8 cellular contexts compared by ENCODE assay signal in the genomic region with DNA sequence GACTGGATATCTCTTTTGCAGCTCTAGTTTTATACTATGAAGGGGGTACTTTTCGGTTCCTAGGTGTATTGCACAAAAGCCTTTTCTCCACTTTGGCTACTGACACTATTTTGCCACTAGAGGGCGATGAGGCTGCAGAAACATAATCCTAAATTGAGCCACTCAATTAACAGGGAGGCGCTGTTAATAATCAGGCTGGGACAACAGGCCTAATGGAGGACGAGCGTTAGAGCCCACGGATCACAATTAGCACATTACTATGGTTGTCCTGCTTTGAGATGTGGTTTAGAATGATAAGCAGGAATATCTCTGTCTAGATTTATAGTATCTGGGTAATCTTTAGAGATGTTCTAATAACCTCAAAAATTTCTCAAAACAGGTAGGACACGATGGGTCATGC.
DNase-seq lines count a peak whose midpoint lies in the region; ATAC-seq, FAIRE-seq and TF ChIP-seq lines count a peak whose summit lies in the region.

No MANE protein-coding gene starts in this region.

- DNase-seq in Caki2 (ENCODE audit: low read depth) (peak; percentile 36), NCI-H524 treated with DMSO at 0.1 percent for 48 hours (lab: John Stamatoyannopoulos, UW) (peak; percentile 50), endothelial cell of umbilical vein (ENCODE audit: low read depth, low spot score) (peak; percentile 75), naive B cell (peak; percentile 54), tibial artery (no peak)
- peak; percentile 26 to 32 for DNase-seq in activated CD4-positive, alpha-beta T cell treated with anti-CD3 and anti-CD28 coated beads, Interleukin-2, amount 50 U/mL, for 4 hours

- no peaks in the 10 kb centered on the region for H3K9me1 ChIP-seq in endothelial cell of umbilical vein (replicated peaks; ENCODE audit: control insufficient read depth, extremely low read depth, insufficient read depth, low read length)

- H3K4me1 ChIP-seq in endothelial cell of umbilical vein (ENCODE audit: control insufficient read depth, extremely low read depth, insufficient read depth, low read length): no peaks in the 10 kb centered on the region
- H3K4me1 ChIP-seq in tibial artery: peaks cover 0 to 5% (median 0%) of the 10 kb centered on the region in 4 donors

- intact Hi-C loops in endothelial cell of umbilical vein (cut with micrococcal nuclease): loop anchor here (1.0 kb wide), 4 partner anchors 49 to 712 kb away; no protein-coding TSS in a partner anchor
- intact Hi-C loops in tibial artery (cut with DNase I; ENCODE audit: low total_unique reads): no loop called here

- no peaks in the 10 kb centered on the region for H3K79me2 ChIP-seq in endothelial cell of umbilical vein (ENCODE audit: control insufficient read depth, insufficient read depth, low read length)

- H3K9me3 Mint-ChIP-seq in naive B cell: no peaks in the 10 kb centered on the region

- no peak overlapping the region for H3K4me2 ChIP-seq in endothelial cell of umbilical vein (ENCODE audit: insufficient read depth, low read length)

- in situ Hi-C loops in Caki2 (cut with HindIII; ENCODE audit: low pct_unique_long_range_greater_than_20kb, low sequenced_read_pairs): no loop called here

- CTCF ChIA-PET in endothelial cell of umbilical vein (lab: Charles Lee): interaction anchor here (0.7 to 3.7 kb wide), 16 partner anchors 36 to 715 kb away, joined by 3 to 31 read pairs (median 4); a partner anchor contains a TSS

- peaks cover 3 to 18% (median 5%) of the 10 kb centered on the region in 3 donors for H3K4me1 Mint-ChIP-seq in naive B cell

- no TSS peak for BruUV-seq in endothelial cell of umbilical vein (replicated peaks; lab: Mats Ljungman, UMichigan)

- no peak overlapping the region for H3K9ac ChIP-seq in endothelial cell of umbilical vein (replicated peaks; ENCODE audit: extremely low read depth, insufficient read depth, low read length)

- no peak overlapping the region for H3K27ac ChIP-seq in endothelial cell of umbilical vein (ENCODE audit: insufficient read depth, low read depth, low read length)
- no peak overlapping the region for H3K27ac ChIP-seq in tibial artery

- FAIRE-seq in endothelial cell of umbilical vein (lab: Jason Lieb, UNC): peak; percentile 90

- H3K9me3 ChIP-seq in endothelial cell of umbilical vein (replicated peaks; ENCODE audit: control insufficient read depth, insufficient read depth, low read length) (no peaks in the 10 kb centered on the region), tibial artery (no peaks in the 10 kb centered on the region)

- no peaks in the 10 kb centered on the region for H3K36me3 Mint-ChIP-seq in naive B cell

- no peaks in the 10 kb centered on the region for H4K20me1 ChIP-seq in endothelial cell of umbilical vein (replicated peaks; ENCODE audit: control insufficient read depth, extremely low read depth, insufficient read depth, low read length)

- peak; percentile 82 to 83 for TF ChIP-seq CTCF in endothelial cell of umbilical vein (IDR thresholded peaks at IDR 0.05; ENCODE audit: extremely low read depth in 1 of 2, insufficient read depth in 1 of 2, low read depth in 1 of 2, low read length in 2 of 2)
- peak; percentile 52 to 65 for TF ChIP-seq CTCF in tibial artery (IDR thresholded peaks at IDR 0.05)

- dilution Hi-C loops in endothelial cell of umbilical vein (cut with MboI; ENCODE audit: extremely low pct_ligation_motif_present, low sequenced_read_pairs): loop anchor here (25.0 kb wide), 1 partner anchor 150 kb away; no protein-coding TSS in a partner anchor

- no peak overlapping the region for H3K4me3 Mint-ChIP-seq in naive B cell

- ATAC-seq in GM19397 (IDR thresholded peaks at IDR 0.05; ENCODE audit: unreplicated experiment) (peak; percentile 56), HG03521 (IDR thresholded peaks at IDR 0.05; ENCODE audit: unreplicated experiment) (peak; percentile 35), naive B cell (ENCODE audit: low read depth in 2 of 2) (peak; percentile 50 to 79)

- H3K36me3 ChIP-seq in endothelial cell of umbilical vein (ENCODE audit: control insufficient read depth in 2 of 2, extremely low read depth in 1 of 2, insufficient read depth in 2 of 2, low read length in 2 of 2) (no peaks in the 10 kb centered on the region), tibial artery (no peaks in the 10 kb centered on the region)

- peak overlapping the region in 1 of 6 donors; percentile 46 for H3K27ac Mint-ChIP-seq in naive B cell

- H3K27me3 ChIP-seq in endothelial cell of umbilical vein (ENCODE audit: control insufficient read depth in 2 of 2, insufficient read depth in 2 of 2, low read length in 2 of 2) (peaks cover 14 to 27% of the 10 kb centered on the region in 2 experiments), tibial artery (peaks cover 0 to 7% of the 10 kb centered on the region in 2 donors)

- H2AFZ ChIP-seq in endothelial cell of umbilical vein (ENCODE audit: low read depth, low read length): peak overlapping the region; percentile 87

- H3K4me3 ChIP-seq in endothelial cell of umbilical vein (replicated peaks in 1 of 3; ENCODE audit: insufficient read depth in 1 of 3, low read depth in 1 of 3, low read length in 3 of 3): no peak overlapping the region
- H3K4me3 ChIP-seq in tibial artery: no peak overlapping the region

- TF ChIP-seq POLR2A in endothelial cell of umbilical vein (IDR thresholded peaks at IDR 0.05; ENCODE audit: low read depth, low read length): no peak

- POLR2A ChIA-PET in endothelial cell of umbilical vein (lab: Charles Lee): interaction anchor here (0.7 kb wide), 1 partner anchor 63 kb away, joined by 3 read pairs; no protein-coding TSS in a partner anchor

- H3K27me3 Mint-ChIP-seq in naive B cell: peaks cover 0 to 5% (median 0%) of the 10 kb centered on the region in 3 donors

TF ChIP-seq in endothelial cell of umbilical vein, 7 proteins besides CTCF, POLR2A, EP300 and RAD21:
- no peak for TF ChIP-seq GATA2 (IDR thresholded peaks at IDR 0.05; ENCODE audit: insufficient read depth, insufficient read length, low read depth, low read length)
- TF ChIP-seq MYC (IDR thresholded peaks at IDR 0.05; ENCODE audit: low read depth, low read length): no peak
- TF ChIP-seq POLR2AphosphoS5 (IDR thresholded peaks at IDR 0.05; ENCODE audit: insufficient read depth, low read depth, low read length): no peak
- TF ChIP-seq EZH2 (IDR thresholded peaks at IDR 0.05; ENCODE audit: borderline replicate concordance, low read depth, low read length, severe bottlenecking): no peak
- no peak for TF ChIP-seq FOS (IDR thresholded peaks at IDR 0.05; ENCODE audit: borderline replicate concordance, insufficient read depth, low read length)
- TF ChIP-seq JUN (IDR thresholded peaks at IDR 0.05; ENCODE audit: borderline replicate concordance, insufficient read depth, insufficient read length, low read depth): no peak
- TF ChIP-seq, protein P1, sequence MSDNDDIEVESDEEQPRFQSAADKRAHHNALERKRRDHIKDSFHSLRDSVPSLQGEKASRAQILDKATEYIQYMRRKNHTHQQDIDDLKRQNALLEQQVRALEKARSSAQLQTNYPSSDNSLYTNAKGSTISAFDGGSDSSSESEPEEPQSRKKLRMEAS (IDR thresholded peaks at IDR 0.05; ENCODE audit: insufficient read depth, insufficient read length): no peak

Comparison
In these comparisons a context has a peak if more than half of its experiments do, and no peak if none do; other contexts are left out.
1. DNase-seq: peak in Caki2 (single experiment), NCI-H524 treated with DMSO at 0.1 percent for 48 hours (single experiment), activated CD4-positive, alpha-beta T cell treated with anti-CD3 and anti-CD28 coated beads, Interleukin-2, amount 50 U/mL, for 4 hours (2 of 2), endothelial cell of umbilical vein (single experiment) and naive B cell (single experiment); none in tibial artery (0 of 2).
2. Peak in every context shown above with its lines, with median percentiles within 50 percentile points of each other: ATAC-seq.